Comparison of ENCODE assay signal across 8 cellular contexts in genomic region chr4:73868206-73869129, GRCh38. TPM values are rescaled to one million over a fixed set of nuclear protein-coding genes. Genes with fewer than 3 reads are reported as not detected.
DNase-seq lines count a peak whose midpoint lies in the region; ATAC-seq and TF ChIP-seq lines count a peak whose summit lies in the region.

No MANE protein-coding gene starts in this region.

- TF ChIP-seq CTCF in brain microvascular endothelial cell (IDR thresholded peaks at IDR 0.05; ENCODE audit: low read depth, low read length, missing control alignments) = no peak

- in situ Hi-C loops in brain microvascular endothelial cell (cut with HindIII; ENCODE audit: low pct_ligation_motif_present, low sequenced_read_pairs) = no loop called here

- H3K4me3 ChIP-seq in H7 (ENCODE audit: insufficient read depth, low read depth, low read length) (peak overlapping the region; percentile 61), brain microvascular endothelial cell (ENCODE audit: low read depth, low read length) (peak overlapping the region; percentile 60), iPS-20b (ENCODE audit: low read length) (peak overlapping the region; percentile 82), skeletal muscle cell (ENCODE audit: low read depth, low read length) (peak overlapping the region; percentile 62)

- H3K36me3 ChIP-seq in H7 (replicated peaks; ENCODE audit: control insufficient read depth, insufficient read depth, low read length) (no peaks in the 10 kb centered on the region), brain microvascular endothelial cell (replicated peaks) (no peaks in the 10 kb centered on the region), iPS-20b (ENCODE audit: insufficient read depth, low read depth, low read length) (no peaks in the 10 kb centered on the region)

- H3K27me3 ChIP-seq in H7 (ENCODE audit: control insufficient read depth, insufficient read depth, low read length) (peaks cover 16% of the 10 kb centered on the region), brain microvascular endothelial cell (replicated peaks) (no peaks in the 10 kb centered on the region), iPS-20b (ENCODE audit: insufficient read depth, low read length) (peaks cover 33% of the 10 kb centered on the region)

- H3K27ac ChIP-seq in brain microvascular endothelial cell = no peak overlapping the region
- no peak overlapping the region for H3K27ac ChIP-seq in iPS-20b (ENCODE audit: low read length)

- DNase-seq in H7 (no peak), brain microvascular endothelial cell (no peak), skeletal muscle cell (ENCODE audit: low read depth) (no peak), NCI-H1694 (lab: John Stamatoyannopoulos, UW) (no peak), SHP77 treated with DMSO at 0.1 percent for 48 hours (lab: John Stamatoyannopoulos, UW) (no peak)

- H3K9me3 ChIP-seq in iPS-20b (ENCODE audit: insufficient read depth, low read depth, low read length) = no peaks in the 10 kb centered on the region

- H3K4me1 ChIP-seq in iPS-20b (ENCODE audit: insufficient read depth, low read length) = peaks cover 8% of the 10 kb centered on the region

- peak overlapping the region; percentile 62; the same call in 1 of the 2 replicates for H3K9ac ChIP-seq in iPS-20b (ENCODE audit: low read depth, low read length)

- no peak for ATAC-seq in HG03039 (IDR thresholded peaks at IDR 0.05; ENCODE audit: unreplicated experiment)
- ATAC-seq in GM18873 (IDR thresholded peaks at IDR 0.05; ENCODE audit: low FRiP score, unreplicated experiment) = no peak

RNA-seq across cellular contexts. Expression of gene CXCL1, which starts 0.7 kb away (rescaled TPM):
- not detected in 2 replicates for total RNA-seq in H7 (2014; rRNA removed; shearing (Covaris generic))

RNA-seq across cellular contexts. Expression of gene PF4V1, which starts 15.4 kb away (rescaled TPM):
- not detected in 2 replicates for total RNA-seq in H7 (2014; rRNA removed; shearing (Covaris generic))

RNA-seq across cellular contexts. Expression of gene CXCL6, which starts 32.0 kb away (rescaled TPM):
- total RNA-seq in H7 (2014; rRNA removed; shearing (Covaris generic)) = 0.17 and 1.2 TPM in 2 replicates
